ENCODE assay signal across 13 cellular contexts in the genomic region with DNA sequence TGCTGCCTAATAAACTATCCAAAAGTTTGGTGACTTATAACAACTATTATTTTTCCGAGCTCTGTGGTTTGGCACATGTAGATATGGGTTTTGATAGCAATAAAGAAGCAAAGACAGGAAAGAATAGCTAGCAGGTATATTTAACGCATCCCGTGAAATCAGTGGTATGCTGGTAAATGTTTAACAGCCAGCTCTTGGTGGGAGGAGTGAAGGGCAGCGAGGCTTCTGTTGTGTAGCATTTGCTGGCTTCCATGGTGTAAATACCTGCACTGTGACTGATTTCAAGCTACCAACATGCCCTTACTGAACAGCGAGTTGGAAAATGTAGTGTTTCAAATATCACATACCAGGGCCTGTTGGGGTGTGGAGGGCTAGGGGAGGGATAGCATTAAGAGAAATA.
DNase-seq lines count a peak whose midpoint lies in the region; ATAC-seq and TF ChIP-seq lines count a peak whose summit lies in the region.
"Had no signal": no experiment of that assay in that cellular context is flagged by ENCODE, and none has a peak within 500 bp of the region (broad histone marks: within the 10 kb centered on the region; RNA-seq: fewer than 3 reads in every experiment).

No MANE protein-coding gene starts in this region.

- intact Hi-C loops in mucosa of descending colon (cut with DNase I, micrococcal nuclease), result no loop called here

- no peak overlapping the region for H3K4me3 ChIP-seq in mucosa of descending colon
- H3K4me3 ChIP-seq: GM23338 had no signal

- TF ChIP-seq CTCF in mucosa of descending colon (IDR thresholded peaks at IDR 0.05), result no peak

- no peaks in the 10 kb centered on the region for H3K9me3 ChIP-seq in mucosa of descending colon
- H3K9me3 ChIP-seq: Caco-2 had no signal

- ATAC-seq in mucosa of descending colon (peak; percentile 62), SK-N-SH treated with all-trans-retinoic acid at 6 μM for 48 hours (no peak), HG03108 (IDR thresholded peaks at IDR 0.05; ENCODE audit: unreplicated experiment) (no peak)
- ATAC-seq: GM23338 had no signal

- DNase-seq in SW480 (ENCODE audit: low spot score) (peak; percentile 13), kidney glomerular epithelial cell (lab: John Stamatoyannopoulos, UW) (peak; percentile 14), mucosa of descending colon (no peak)
- DNase-seq in stimulated activated CD4-positive, alpha-beta T cell treated with anti-CD3 and anti-CD28 coated beads, Interleukin-1b, Interleukin-23, amount 100 ng/mL, for 48 hours, result no peak
- DNase-seq: Caco-2; CD4-positive, alpha-beta T cell; DMS153; DMS79; GDM1; HCEC 1CT had no signal

- no peaks in the 10 kb centered on the region for H3K4me1 ChIP-seq in mucosa of descending colon (ENCODE audit: low read depth)
- H3K4me1 ChIP-seq: Caco-2 had no signal

- H3K36me3 ChIP-seq in mucosa of descending colon (ENCODE audit: low read depth), result no peaks in the 10 kb centered on the region

TF ChIP-seq in SK-N-SH treated with all-trans-retinoic acid at 6 μM for 48 hours, 23 proteins besides CTCF, POLR2A, EP300 and RAD21:
- TF ChIP-seq ZNF565 (CRISPR knock-in tag; conservative IDR thresholded peaks at IDR 0.05; ENCODE audit: low read depth) (no peak), OSR1 (CRISPR knock-in tag; IDR thresholded peaks at IDR 0.05) (no peak), ZNF70 (CRISPR knock-in tag; IDR thresholded peaks at IDR 0.05) (no peak), CSDC2 (CRISPR knock-in tag; IDR thresholded peaks at IDR 0.05) (no peak), ZFP30 (CRISPR knock-in tag; IDR thresholded peaks at IDR 0.05) (no peak), RARB (CRISPR knock-in tag; IDR thresholded peaks at IDR 0.05) (no peak)
- TF ChIP-seq, protein P1, sequence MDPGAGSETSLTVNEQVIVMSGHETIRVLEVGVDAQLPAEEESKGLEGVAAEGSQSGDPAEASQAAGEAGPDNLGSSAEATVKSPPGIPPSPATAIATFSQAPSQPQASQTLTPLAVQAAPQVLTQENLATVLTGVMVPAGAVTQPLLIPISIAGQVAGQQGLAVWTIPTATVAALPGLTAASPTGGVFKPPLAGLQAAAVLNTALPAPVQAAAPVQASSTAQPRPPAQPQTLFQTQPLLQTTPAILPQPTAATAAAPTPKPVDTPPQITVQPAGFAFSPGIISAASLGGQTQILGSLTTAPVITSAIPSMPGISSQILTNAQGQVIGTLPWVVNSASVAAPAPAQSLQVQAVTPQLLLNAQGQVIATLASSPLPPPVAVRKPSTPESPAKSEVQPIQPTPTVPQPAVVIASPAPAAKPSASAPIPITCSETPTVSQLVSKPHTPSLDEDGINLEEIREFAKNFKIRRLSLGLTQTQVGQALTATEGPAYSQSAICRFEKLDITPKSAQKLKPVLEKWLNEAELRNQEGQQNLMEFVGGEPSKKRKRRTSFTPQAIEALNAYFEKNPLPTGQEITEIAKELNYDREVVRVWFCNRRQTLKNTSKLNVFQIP (CRISPR knock-in tag; IDR thresholded peaks at IDR 0.05; ENCODE audit: borderline replicate concordance, low read depth), result no peak

Comparison
In these comparisons a context has a peak if more than half of its experiments do, and no peak if none do; other contexts are left out.
1. DNase-seq: peak in SW480 (single experiment) and kidney glomerular epithelial cell (single experiment); none in mucosa of descending colon (0 of 3) and stimulated activated CD4-positive, alpha-beta T cell treated with anti-CD3 and anti-CD28 coated beads, Interleukin-1b, Interleukin-23, amount 100 ng/mL, for 48 hours (single experiment).